In the genomic region with DNA sequence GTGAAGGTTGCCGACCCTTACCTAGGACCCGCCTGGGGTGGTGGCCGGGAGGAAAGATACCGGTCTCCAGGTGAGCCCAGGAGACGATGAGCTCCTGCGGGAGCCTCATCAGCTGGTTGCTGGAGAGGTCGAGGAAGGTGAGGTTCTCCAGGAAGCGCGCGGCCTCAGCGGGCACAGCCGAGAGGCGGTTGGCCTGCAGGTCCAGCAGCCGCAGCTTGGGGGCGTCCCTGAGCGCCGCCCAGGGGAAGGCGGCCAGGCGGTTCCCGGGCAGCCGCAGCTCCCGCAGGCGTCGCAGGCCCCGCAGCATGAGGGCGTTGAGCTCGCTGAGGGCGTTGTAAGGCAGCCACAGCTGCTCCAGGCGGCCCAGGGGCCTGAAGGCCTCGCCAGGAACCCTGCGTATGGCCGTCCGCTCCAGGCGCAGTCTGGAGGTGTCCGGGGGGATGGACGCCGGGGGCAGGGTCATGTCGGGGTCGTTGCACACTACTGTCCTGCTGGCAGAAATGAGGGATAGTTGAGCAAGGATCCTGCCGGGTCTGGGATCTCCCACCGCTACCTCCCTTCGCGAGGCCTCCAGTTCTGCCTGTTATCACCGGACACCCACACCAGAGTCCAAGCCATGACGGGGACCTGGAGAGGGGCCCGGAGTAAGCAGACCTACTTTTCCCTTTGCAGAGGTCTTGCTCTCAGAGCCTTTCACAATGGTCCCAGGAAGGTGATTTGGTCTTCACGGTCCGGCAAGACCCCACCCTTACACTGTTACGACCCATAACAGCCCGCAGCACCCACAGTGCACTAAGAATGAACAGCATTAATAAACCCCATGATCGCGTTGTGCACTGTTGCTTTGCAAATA, we compare ENCODE assay signal across 14 cellular contexts. TPM values are rescaled to one million over a fixed set of nuclear protein-coding genes. Genes with fewer than 3 reads are reported as not detected.
A peak's percentile ranks its signal among the peaks of the same experiment; 100 is the strongest.
DNase-seq lines count a peak whose midpoint lies in the region; TF ChIP-seq lines count a peak whose summit lies in the region.
"Had no signal": no experiment of that assay in that cellular context is flagged by ENCODE, and none has a peak within 500 bp of the region (broad histone marks: within the 10 kb centered on the region; RNA-seq: fewer than 3 reads in every experiment).

No MANE protein-coding gene starts in this region.

- peaks cover 2% of the 10 kb centered on the region for H3K27me3 Mint-ChIP-seq in glutamatergic neuron (ENCODE audit: unreplicated experiment)

- H3K9me3 ChIP-seq in OCI-LY7 (ENCODE audit: low read length) (no peaks in the 10 kb centered on the region), neuronal stem cell (replicated peaks in 1 of 2; ENCODE audit: control insufficient read depth in 2 of 2, insufficient read depth in 1 of 2, low read depth in 1 of 2, low read length in 2 of 2) (no peaks in the 10 kb centered on the region)
- H3K9me3 ChIP-seq: gastrocnemius medialis, transverse colon had no signal

- H2AFZ ChIP-seq in OCI-LY7 (ENCODE audit: low read length) (no peak overlapping the region), neuronal stem cell (ENCODE audit: low read length) (peak overlapping the region; percentile 45)

- no peaks in the 10 kb centered on the region for H3K4me1 Mint-ChIP-seq in glutamatergic neuron (ENCODE audit: low read depth, unreplicated experiment)
- H3K4me1 Mint-ChIP-seq: activated CD4-positive, alpha-beta T cell treated with anti-CD3 and anti-CD28 coated beads, Interleukin-2, amount 10 ng/mL, durations not matched to agents 7 days and 5 days had no signal

- no peak overlapping the region for H3K9ac ChIP-seq in neuronal stem cell (ENCODE audit: low read depth, low read length, poor library complexity)

- intact Hi-C loops in OCI-LY7 (cut with micrococcal nuclease; ENCODE audit: unreplicated experiment), result no loop called here

- no peaks in the 10 kb centered on the region for H3K4me1 ChIP-seq in OCI-LY7 (ENCODE audit: insufficient read depth, low read length, poor library complexity, severe bottlenecking)
- H3K4me1 ChIP-seq in neuronal stem cell (ENCODE audit: control insufficient read depth in 2 of 2, insufficient read depth in 1 of 2, low read depth in 1 of 2, low read length in 2 of 2), result peaks cover 0 to 9% of the 10 kb centered on the region in 2 donors
- H3K4me1 ChIP-seq: gastrocnemius medialis, transverse colon had no signal

- H2BK12ac ChIP-seq in neuronal stem cell (ENCODE audit: low read length), result peak overlapping the region; percentile 79

- no CpG with 5 or more reads among the region's 52 CpGs for WGBS in neuronal stem cell (ENCODE audit: extremely low coverage in 2 of 2, insufficient read length in 2 of 2, insufficient replicate concordance in 1 of 2), 2 donors

- no peaks in the 10 kb centered on the region for H3K79me2 ChIP-seq in OCI-LY7 (ENCODE audit: insufficient read depth, low read depth, low read length)

- H3K36me3 ChIP-seq in OCI-LY7 (ENCODE audit: insufficient read depth, low read length) (no peaks in the 10 kb centered on the region), neuronal stem cell (replicated peaks in 1 of 2; ENCODE audit: control insufficient read depth in 2 of 2, insufficient read depth in 2 of 2, low read length in 2 of 2) (no peaks in the 10 kb centered on the region)
- H3K36me3 ChIP-seq: gastrocnemius medialis, transverse colon had no signal

- H3K27ac ChIP-seq in OCI-LY7 (ENCODE audit: low read depth, low read length, poor library complexity, severe bottlenecking), result no peak overlapping the region
- no peak overlapping the region for H3K27ac ChIP-seq in neuronal stem cell (replicated peaks; ENCODE audit: low read length)
- H3K27ac ChIP-seq: C4-2B, gastrocnemius medialis, transverse colon had no signal

- no peak overlapping the region for H2BK120ac ChIP-seq in neuronal stem cell (ENCODE audit: low read depth, low read length)

- peak overlapping the region; percentile 23 for H3K23ac ChIP-seq in neuronal stem cell (ENCODE audit: low read depth, low read length, poor library complexity)

- peak overlapping the region; percentile 92 for H2BK15ac ChIP-seq in neuronal stem cell (ENCODE audit: low read length)

- H3K9me2 ChIP-seq in OCI-LY7 (ENCODE audit: insufficient read depth, low read length), result no peaks in the 10 kb centered on the region

- no peak overlapping the region for H4K91ac ChIP-seq in neuronal stem cell (ENCODE audit: low read depth, low read length, poor library complexity)

- H2AK5ac ChIP-seq in neuronal stem cell (ENCODE audit: low read depth, low read length), result peak overlapping the region; percentile 88

- peaks cover 4% of the 10 kb centered on the region for H3K9me3 Mint-ChIP-seq in glutamatergic neuron (ENCODE audit: unreplicated experiment)
- H3K9me3 Mint-ChIP-seq: activated CD4-positive, alpha-beta T cell treated with anti-CD3 and anti-CD28 coated beads, Interleukin-2, amount 10 ng/mL, durations not matched to agents 7 days and 5 days had no signal

- no peak overlapping the region for H3K4me3 ChIP-seq in OCI-LY7 (ENCODE audit: low read depth, low read length, poor library complexity, severe bottlenecking)
- H3K4me3 ChIP-seq in neuronal stem cell (ENCODE audit: low read length in 2 of 2), result no peak overlapping the region
- H3K4me3 ChIP-seq: gastrocnemius medialis, transverse colon had no signal

- POLR2A ChIA-PET in OCI-LY7 (lab: Charles Lee) (no interaction called here), GM10248 (lab: Yijun Ruan, JAX) (no interaction called here)

- DNase-seq in OCI-LY7 (ENCODE audit: low spot score) (no peak), glutamatergic neuron (peak; percentile 56), neuronal stem cell (ENCODE audit: low spot score) (peak; percentile 14), NCI-H2171 treated with DMSO at 0.1 percent for 48 hours (lab: John Stamatoyannopoulos, UW) (no peak), cerebellar nuclear complex (lab: John Stamatoyannopoulos, UW) (no peak), GM10248 (ENCODE audit: extremely low spot score) (no peak)
- DNase-seq: activated CD4-positive, alpha-beta T cell treated with anti-CD3 and anti-CD28 coated beads, Interleukin-2, amount 10 ng/mL, durations not matched to agents 7 days and 5 days; effector CD4-positive, alpha-beta T cell; gastrocnemius medialis; stimulated activated CD4-positive, alpha-beta T cell treated with anti-CD3 and anti-CD28 coated beads, Interleukin-1b, Interleukin-23, amount 100 ng/mL, for 48 hours; transverse colon had no signal

- H3K27me3 ChIP-seq in neuronal stem cell (ENCODE audit: control insufficient read depth in 3 of 3, insufficient read depth in 3 of 3, low read depth in 1 of 3, low read length in 3 of 3), result peaks cover 0 to 23% (median 5%) of the 10 kb centered on the region in 3 experiments

- peaks cover 10% of the 10 kb centered on the region for H3K36me3 Mint-ChIP-seq in glutamatergic neuron (ENCODE audit: unreplicated experiment)

- H2BK5ac ChIP-seq in neuronal stem cell (ENCODE audit: low read length), result no peak overlapping the region

- no peak overlapping the region for H3K4me2 ChIP-seq in OCI-LY7 (ENCODE audit: low read length)
- H3K4me2 ChIP-seq in neuronal stem cell (ENCODE audit: insufficient read depth, low read length, poor library complexity, severe bottlenecking), result no peak overlapping the region

- H3K79me1 ChIP-seq in neuronal stem cell (ENCODE audit: low read depth, low read length), result no peaks in the 10 kb centered on the region

- H3K14ac ChIP-seq in neuronal stem cell (ENCODE audit: low read length), result no peak overlapping the region

- no peak overlapping the region for H4K8ac ChIP-seq in neuronal stem cell (ENCODE audit: low read depth, low read length)

- peak overlapping the region; percentile 90 for H3K18ac ChIP-seq in neuronal stem cell (ENCODE audit: low read length)

- no peak overlapping the region for H3K27ac Mint-ChIP-seq in glutamatergic neuron (ENCODE audit: unreplicated experiment)
- H3K27ac Mint-ChIP-seq: activated CD4-positive, alpha-beta T cell treated with anti-CD3 and anti-CD28 coated beads, Interleukin-2, amount 10 ng/mL, durations not matched to agents 7 days and 5 days had no signal

- CTCF ChIA-PET in OCI-LY7 (lab: Charles Lee; ENCODE audit: unreplicated experiment), result no interaction called here
- CTCF ChIA-PET in GM10248 (lab: Yijun Ruan, JAX), result interaction anchor here (1.2 to 2.0 kb wide), 3 partner anchors 23 to 30 kb away, joined by 3 to 5 read pairs (median 3); no protein-coding TSS in a partner anchor

- BruUV-seq in OCI-LY7 (replicated peaks; lab: Mats Ljungman, UMichigan), result no TSS peak

- TF ChIP-seq CTCF in GM12874 (IDR thresholded peaks at IDR 0.05; ENCODE audit: insufficient read depth, low read depth, low read length), result peak; percentile 49
- 0 out of 2 replicates have a peak, but pooled peaks have one; percentile 20 for TF ChIP-seq CTCF in OCI-LY7 (conservative IDR thresholded peaks at IDR 0.05; ENCODE audit: low read length)
- peak; percentile 59 for TF ChIP-seq CTCF in glutamatergic neuron (IDR thresholded peaks at IDR 0.05; ENCODE audit: partially characterized antibody, unreplicated experiment)
- no peak for TF ChIP-seq CTCF in GM10248 (IDR thresholded peaks at IDR 0.05; ENCODE audit: control extremely low read depth, extremely low read depth, low read depth, missing control alignments)

- no peaks in the 10 kb centered on the region for H4K20me1 ChIP-seq in OCI-LY7 (ENCODE audit: insufficient read depth, low read length)

- no peak overlapping the region for H3K4ac ChIP-seq in neuronal stem cell (ENCODE audit: low read length)

- H3K4me3 Mint-ChIP-seq in glutamatergic neuron (ENCODE audit: unreplicated experiment), result no peak overlapping the region
- H3K4me3 Mint-ChIP-seq: activated CD4-positive, alpha-beta T cell treated with anti-CD3 and anti-CD28 coated beads, Interleukin-2, amount 10 ng/mL, durations not matched to agents 7 days and 5 days had no signal

RNA-seq across cellular contexts. Expression of gene LRIT1, which starts 3.9 kb away (rescaled TPM):
- not detected in 2 replicates for total RNA-seq in OCI-LY7 (2014; rRNA removed; shearing (Covaris generic))
- total RNA-seq in OCI-LY7 (2022) (not detected in 2 replicates), glutamatergic neuron (ENCODE audit: unreplicated experiment) (not detected)
- 0.01 TPM for polyA plus RNA-seq in neuronal stem cell (2013, experiment 1 of 2)
- not detected for polyA plus RNA-seq in neuronal stem cell (2013, experiment 2 of 2)
- total RNA-seq: activated CD4-positive, alpha-beta T cell treated with anti-CD3 and anti-CD28 coated beads, Interleukin-2, amount 10 ng/mL, durations not matched to agents 7 days and 5 days; Daoy; gastrocnemius medialis; transverse colon had no signal

RNA-seq across cellular contexts. Expression of gene RGR, which starts 7.4 kb away (rescaled TPM):
- total RNA-seq in OCI-LY7 (2014; rRNA removed; shearing (Covaris generic)), result not detected in 2 replicates
- not detected in 2 replicates for total RNA-seq in OCI-LY7 (2022)
- total RNA-seq in glutamatergic neuron (ENCODE audit: unreplicated experiment), result not detected
- 1.0 TPM for polyA plus RNA-seq in neuronal stem cell (2013, experiment 1 of 2)
- polyA plus RNA-seq in neuronal stem cell (2013, experiment 2 of 2), result 1.3 TPM
- total RNA-seq: activated CD4-positive, alpha-beta T cell treated with anti-CD3 and anti-CD28 coated beads, Interleukin-2, amount 10 ng/mL, durations not matched to agents 7 days and 5 days; Daoy had no signal

RNA-seq across cellular contexts. Expression of gene LRIT2, which starts 12.1 kb away (rescaled TPM):
- not detected in 2 replicates for total RNA-seq in OCI-LY7 (2014; rRNA removed; shearing (Covaris generic))
- total RNA-seq in OCI-LY7 (2022) (not detected in 2 replicates), glutamatergic neuron (ENCODE audit: unreplicated experiment) (not detected)
- polyA plus RNA-seq in neuronal stem cell (2013, experiment 1 of 2), result not detected
- not detected for polyA plus RNA-seq in neuronal stem cell (2013, experiment 2 of 2)
- total RNA-seq: activated CD4-positive, alpha-beta T cell treated with anti-CD3 and anti-CD28 coated beads, Interleukin-2, amount 10 ng/mL, durations not matched to agents 7 days and 5 days; Daoy; gastrocnemius medialis; transverse colon had no signal

RNA-seq across cellular contexts. Expression of gene CDHR1, which starts 43.1 kb away (rescaled TPM):
- not detected in 2 replicates for total RNA-seq in OCI-LY7 (2014; rRNA removed; shearing (Covaris generic))
- total RNA-seq in OCI-LY7 (2022) (not detected in 2 replicates), glutamatergic neuron (ENCODE audit: unreplicated experiment) (6.1 TPM)
- polyA plus RNA-seq in neuronal stem cell (2013, experiment 1 of 2), result 6.3 TPM
- polyA plus RNA-seq in neuronal stem cell (2013, experiment 2 of 2), result 6.5 TPM
- total RNA-seq: Daoy had no signal

Comparison
In these comparisons a context has a peak if more than half of its experiments do, and no peak if none do; other contexts are left out.
1. DNase-seq: peak in glutamatergic neuron (single experiment) and neuronal stem cell (single experiment); none in OCI-LY7 (single experiment), NCI-H2171 treated with DMSO at 0.1 percent for 48 hours (single experiment), cerebellar nuclear complex (0 of 2) and GM10248 (single experiment).